In genomic region chr10:132124201-132124920, GRCh38 we compare ENCODE assay signal across 22 cellular contexts. TPM values are rescaled to one million over a fixed set of nuclear protein-coding genes. Genes with fewer than 3 reads are reported as not detected.
DNase-seq lines count a peak whose midpoint lies in the region; ATAC-seq and TF ChIP-seq lines count a peak whose summit lies in the region.
"Had no signal": no experiment of that assay in that cellular context is flagged by ENCODE, and none has a peak within 500 bp of the region (broad histone marks: within the 10 kb centered on the region; RNA-seq: fewer than 3 reads in every experiment).

No MANE protein-coding gene starts in this region.

- no peaks in the 10 kb centered on the region for H3K36me3 ChIP-seq in left ventricle myocardium inferior
- H3K36me3 ChIP-seq in lower lobe of right lung = no peaks in the 10 kb centered on the region

- TF ChIP-seq CTCF in left ventricle myocardium inferior (IDR thresholded peaks at IDR 0.05; ENCODE audit: borderline replicate concordance) = no peak
- TF ChIP-seq CTCF in lower lobe of right lung (IDR thresholded peaks at IDR 0.05) = no peak

- intact Hi-C loops in right cardiac atrium (cut with DNase I) = no loop called here
- intact Hi-C loops in left ventricle myocardium inferior (cut with micrococcal nuclease) = no loop called here
- intact Hi-C loops in lower lobe of right lung (cut with DNase I) = no loop called here
- intact Hi-C loops in posterior vena cava (cut with DNase I) = no loop called here

- H3K9me3 ChIP-seq in right cardiac atrium (ENCODE audit: control insufficient read depth, low read length) (no peaks in the 10 kb centered on the region), left ventricle myocardium inferior (replicated peaks) (peaks cover 5% of the 10 kb centered on the region), lower lobe of right lung (no peaks in the 10 kb centered on the region)
- H3K9me3 ChIP-seq: SK-N-SH had no signal

- H3K27me3 ChIP-seq in right cardiac atrium (ENCODE audit: control insufficient read depth, insufficient read depth) = no peaks in the 10 kb centered on the region
- H3K27me3 ChIP-seq in left ventricle myocardium inferior (ENCODE audit: low read depth) = no peaks in the 10 kb centered on the region
- no peaks in the 10 kb centered on the region for H3K27me3 ChIP-seq in lower lobe of right lung (ENCODE audit: low read depth)

- H3K27ac ChIP-seq in right cardiac atrium (ENCODE audit: low read length) (no peak overlapping the region), left ventricle myocardium inferior (replicated peaks) (no peak overlapping the region), lower lobe of right lung (no peak overlapping the region)
- H3K27ac ChIP-seq: PC-9 had no signal

- WGBS in right cardiac atrium = 94% methylated on average over 50 of the region's 50 CpGs

- ATAC-seq in right cardiac atrium = no peak
- ATAC-seq in lower lobe of right lung = no peak
- no peak for ATAC-seq in GM21529 (IDR thresholded peaks at IDR 0.05; ENCODE audit: unreplicated experiment)
- ATAC-seq: GM23338 had no signal

- H3K4me3 ChIP-seq in right cardiac atrium (ENCODE audit: low read length) (no peak overlapping the region), left ventricle myocardium inferior (no peak overlapping the region), lower lobe of right lung (no peak overlapping the region)
- H3K4me3 ChIP-seq: GM23338, PC-9 had no signal

- H3K4me1 ChIP-seq in right cardiac atrium (ENCODE audit: control insufficient read depth, insufficient read depth, low read length) (no peaks in the 10 kb centered on the region), left ventricle myocardium inferior (no peaks in the 10 kb centered on the region), lower lobe of right lung (no peaks in the 10 kb centered on the region)

- DNase-seq in right cardiac atrium (peak in 2 of 3 donors; percentile 9 to 34), left ventricle myocardium inferior (no peak), lower lobe of right lung (peak; percentile 44), posterior vena cava (ENCODE audit: low spot score) (peak; percentile 77), AG08395 (ENCODE audit: low spot score) (no peak), COLO668 (lab: John Stamatoyannopoulos, UW; ENCODE audit: unreplicated experiment) (no peak)
- DNase-seq: DMS79, HCEC 1CT, KG1, NCI-H1105, NCI-H146, NCI-H2029, NCI-H2227 treated with DMSO at 0.1 percent for 48 hours, NCI-H510A treated with DMSO at 0.1 percent for 48 hours, NCI-H748 treated with DMSO at 0.1 percent for 48 hours, PC-9, RPMI8226, SIG-M5, SK-N-SH had no signal

RNA-seq across cellular contexts. Expression of gene JAKMIP3, which starts 58.6 kb away (rescaled TPM):
- 1 to 10 TPM in 2 of 4 donors, under 1 TPM in 2; 0.39 to 1.6 (median 1.2) TPM for total RNA-seq in right cardiac atrium
- 0.91 TPM for polyA plus RNA-seq in right cardiac atrium
- 1.7 TPM for total RNA-seq in left ventricle myocardium inferior
- total RNA-seq in lower lobe of right lung = 0.18 TPM
- under 1 TPM; 0.60 to 0.62 TPM for total RNA-seq in posterior vena cava
- polyA plus RNA-seq: CD14-positive monocyte had no signal

Comparison
In these comparisons a context has a peak if more than half of its experiments do, and no peak if none do; other contexts are left out.
1. DNase-seq: peak in right cardiac atrium (2 of 3), lower lobe of right lung (single experiment) and posterior vena cava (single experiment); none in left ventricle myocardium inferior (single experiment), AG08395 (single experiment) and COLO668 (single experiment).